In genomic region chr3:70179111-70179510, GRCh38 we compare ENCODE assay signal across 22 cellular contexts.
DNase-seq lines count a peak whose midpoint lies in the region; ATAC-seq, FAIRE-seq and TF ChIP-seq lines count a peak whose summit lies in the region.
"Had no signal": no experiment of that assay in that cellular context is flagged by ENCODE, and none has a peak within 500 bp of the region (broad histone marks: within the 10 kb centered on the region; RNA-seq: fewer than 3 reads in every experiment).

No MANE protein-coding gene starts in this region.

- intact Hi-C loops in GM12878 (cut with micrococcal nuclease; ENCODE audit: unreplicated experiment) (no loop called here), colonic mucosa (cut with DNase I) (no loop called here)

- in situ Hi-C loops in GM12878 (cut with MboI): no loop called here

- H3K27me3 ChIP-seq in GM12878 (replicated peaks in 1 of 2; ENCODE audit: control insufficient read depth in 2 of 2, insufficient read depth in 2 of 2, low read length in 1 of 2) (no peaks in the 10 kb centered on the region), colonic mucosa (no peaks in the 10 kb centered on the region), gastroesophageal sphincter (no peaks in the 10 kb centered on the region)
- H3K27me3 ChIP-seq: body of pancreas, esophagus muscularis mucosa, tibial artery had no signal

- 2% methylated on average over 3 of the region's 3 CpGs for WGBS in GM12878 (ENCODE audit: insufficient coverage, insufficient replicate concordance, low lambda C conversion rate, missing lambda C conversion rate)
- WGBS in gastroesophageal sphincter (ENCODE audit: low coverage in 1 of 2), 2 donors: 90 to 94% methylated on average over 2 to 3 of the region's 3 CpGs

- H3K27ac ChIP-seq in GM12878 (ENCODE audit: control insufficient read depth, insufficient read depth) (no peak overlapping the region), substantia nigra (ENCODE audit: low read depth, low read length, poor library complexity, severe bottlenecking) (no peak overlapping the region), colonic mucosa (no peak overlapping the region), gastroesophageal sphincter (peak overlapping the region in 1 of 4 donors; percentile 38)
- H3K27ac ChIP-seq: body of pancreas, dorsolateral prefrontal cortex, heart right ventricle, tibial artery had no signal

- H3K9me3 ChIP-seq in GM12878 (replicated peaks; ENCODE audit: control insufficient read depth, insufficient read depth, low read length): no peaks in the 10 kb centered on the region
- H3K9me3 ChIP-seq in colonic mucosa: no peaks in the 10 kb centered on the region
- H3K9me3 ChIP-seq in gastroesophageal sphincter: no peaks in the 10 kb centered on the region
- H3K9me3 ChIP-seq: body of pancreas, esophagus muscularis mucosa, heart right ventricle, tibial artery had no signal

- H3K4me2 ChIP-seq in GM12878 (ENCODE audit: control insufficient read depth, insufficient read depth): peak overlapping the region; percentile 7; the same call in 1 of the 2 replicates

- BruUV-seq in GM12878 (replicated peaks; lab: Mats Ljungman, UMichigan): no TSS peak

- H3K9ac ChIP-seq in GM12878 (ENCODE audit: control insufficient read depth, insufficient read depth, low read length) (no peak overlapping the region), colonic mucosa (ENCODE audit: low read depth in 2 of 2, low read length in 2 of 2) (no peak overlapping the region)

- TF ChIP-seq EP300 in GM12878 (IDR thresholded peaks at IDR 0.05; ENCODE audit: borderline replicate concordance in 1 of 2, control insufficient read depth in 1 of 2, low read depth in 2 of 2, low read length in 2 of 2) (no peak), gastroesophageal sphincter (IDR thresholded peaks at IDR 0.05) (no peak)

- RAD21 ChIA-PET in GM12878 (lab: Charles Lee; ENCODE audit: unreplicated experiment): no interaction called here

- no peak for TF ChIP-seq RAD21 in GM12878 (IDR thresholded peaks at IDR 0.05; ENCODE audit: insufficient read depth, low read depth, low read length)

- FAIRE-seq in GM12878 (lab: Jason Lieb, UNC): no peak
- FAIRE-seq: D721Med had no signal

- DNase-seq in GM12878 (ENCODE audit: low read depth, low spot score) (peak; percentile 13), substantia nigra (lab: John Stamatoyannopoulos, UW) (no peak), colonic mucosa (no peak)
- DNase-seq in effector CD8-positive, alpha-beta T cell (lab: John Stamatoyannopoulos, UW): no peak
- DNase-seq: activated naive CD4-positive, alpha-beta T cell treated with anti-CD3 and anti-CD28 coated beads for 36 hours; body of pancreas; dorsolateral prefrontal cortex; heart right ventricle; islet precursor cell; NCI-H2081; NCI-H526; RPMI8226; stimulated activated CD4-positive, alpha-beta T cell treated with anti-CD3 and anti-CD28 coated beads, Interleukin-2, amount 100 ng/mL, for 48 hours; stimulated activated CD8-positive, alpha-beta memory T cell treated with anti-CD3 and anti-CD28 coated beads, Interleukin-4, amount 100 ng/mL, for 48 hours; tibial artery had no signal

- SMC1A ChIA-PET in GM12878 (lab: Charles Lee; ENCODE audit: uncharacterized antibody, unreplicated experiment): no interaction called here

- H3K4me1 ChIP-seq in GM12878 (ENCODE audit: control insufficient read depth, insufficient read depth, low read length) (peaks cover 19% of the 10 kb centered on the region), colonic mucosa (no peaks in the 10 kb centered on the region), gastroesophageal sphincter (peaks cover 0 to 16% (median 0%) of the 10 kb centered on the region in 3 donors)
- H3K4me1 ChIP-seq: body of pancreas, heart right ventricle, tibial artery had no signal

- no peak overlapping the region; the same call in 1 of the 2 replicates for H2AFZ ChIP-seq in GM12878 (ENCODE audit: control insufficient read depth, low read depth, low read length)

- TF ChIP-seq POLR2A in GM12878 (IDR thresholded peaks at IDR 0.05; ENCODE audit: low read depth, low read length) (no peak), gastroesophageal sphincter (IDR thresholded peaks at IDR 0.05) (no peak)

- H3K79me2 ChIP-seq in GM12878 (ENCODE audit: control insufficient read depth, insufficient read depth, low read length): no peaks in the 10 kb centered on the region

- CTCF ChIA-PET in GM12878 (lab: Yijun Ruan, JAX): interaction anchor here (0.9 kb wide), 1 partner anchor 10 kb away, joined by 3 read pairs; no protein-coding TSS in a partner anchor

- H3K4me3 ChIP-seq in GM12878 (no peak overlapping the region), colonic mucosa (no peak overlapping the region), gastroesophageal sphincter (no peak overlapping the region)
- H3K4me3 ChIP-seq: body of pancreas, dorsolateral prefrontal cortex, esophagus muscularis mucosa, heart right ventricle, tibial artery had no signal

- no peaks in the 10 kb centered on the region for H4K20me1 ChIP-seq in GM12878 (ENCODE audit: control insufficient read depth, insufficient read depth)

- POLR2A ChIA-PET in GM12878 (lab: Charles Lee): no interaction called here

- ATAC-seq in GM18498 (IDR thresholded peaks at IDR 0.05; ENCODE audit: unreplicated experiment) (peak; percentile 58), GM21529 (IDR thresholded peaks at IDR 0.05; ENCODE audit: unreplicated experiment) (peak; percentile 69), HG03342 (IDR thresholded peaks at IDR 0.05; ENCODE audit: unreplicated experiment) (peak; percentile 61), GM12878 (peak; percentile 34), gastroesophageal sphincter (no peak)
- ATAC-seq: body of pancreas, heart right ventricle, sciatic nerve had no signal

- TF ChIP-seq CTCF in GM12878 (IDR thresholded peaks at IDR 0.05 in 2 of 3, conservative IDR thresholded peaks at IDR 0.05 in 1 of 3; ENCODE audit: control insufficient read depth in 2 of 3, extremely low read depth in 1 of 3, insufficient read depth in 1 of 3, low read depth in 3 of 3, low read length in 3 of 3) (no peak), colonic mucosa (IDR thresholded peaks at IDR 0.05) (no peak), gastroesophageal sphincter (IDR thresholded peaks at IDR 0.05) (no peak)

- H3K36me3 ChIP-seq in GM12878 (ENCODE audit: control insufficient read depth in 2 of 2, insufficient read depth in 2 of 2, low read length in 1 of 2): no peaks in the 10 kb centered on the region
- no peaks in the 10 kb centered on the region for H3K36me3 ChIP-seq in colonic mucosa
- H3K36me3 ChIP-seq in gastroesophageal sphincter: no peaks in the 10 kb centered on the region
- H3K36me3 ChIP-seq: esophagus muscularis mucosa, heart right ventricle, tibial artery had no signal

TF ChIP-seq in GM12878, 131 proteins besides CTCF, POLR2A, EP300 and RAD21:
- TF ChIP-seq E2F4 (IDR thresholded peaks at IDR 0.05; ENCODE audit: low read depth, low read length) (no peak), SPI1 (IDR thresholded peaks at IDR 0.05; ENCODE audit: borderline replicate concordance, insufficient read depth, low read depth, low read length) (peak; percentile 65), RBBP5 (conservative IDR thresholded peaks at IDR 0.05) (no peak)
